Comparison of ENCODE assay signal across 8 cellular contexts in the genomic region with DNA sequence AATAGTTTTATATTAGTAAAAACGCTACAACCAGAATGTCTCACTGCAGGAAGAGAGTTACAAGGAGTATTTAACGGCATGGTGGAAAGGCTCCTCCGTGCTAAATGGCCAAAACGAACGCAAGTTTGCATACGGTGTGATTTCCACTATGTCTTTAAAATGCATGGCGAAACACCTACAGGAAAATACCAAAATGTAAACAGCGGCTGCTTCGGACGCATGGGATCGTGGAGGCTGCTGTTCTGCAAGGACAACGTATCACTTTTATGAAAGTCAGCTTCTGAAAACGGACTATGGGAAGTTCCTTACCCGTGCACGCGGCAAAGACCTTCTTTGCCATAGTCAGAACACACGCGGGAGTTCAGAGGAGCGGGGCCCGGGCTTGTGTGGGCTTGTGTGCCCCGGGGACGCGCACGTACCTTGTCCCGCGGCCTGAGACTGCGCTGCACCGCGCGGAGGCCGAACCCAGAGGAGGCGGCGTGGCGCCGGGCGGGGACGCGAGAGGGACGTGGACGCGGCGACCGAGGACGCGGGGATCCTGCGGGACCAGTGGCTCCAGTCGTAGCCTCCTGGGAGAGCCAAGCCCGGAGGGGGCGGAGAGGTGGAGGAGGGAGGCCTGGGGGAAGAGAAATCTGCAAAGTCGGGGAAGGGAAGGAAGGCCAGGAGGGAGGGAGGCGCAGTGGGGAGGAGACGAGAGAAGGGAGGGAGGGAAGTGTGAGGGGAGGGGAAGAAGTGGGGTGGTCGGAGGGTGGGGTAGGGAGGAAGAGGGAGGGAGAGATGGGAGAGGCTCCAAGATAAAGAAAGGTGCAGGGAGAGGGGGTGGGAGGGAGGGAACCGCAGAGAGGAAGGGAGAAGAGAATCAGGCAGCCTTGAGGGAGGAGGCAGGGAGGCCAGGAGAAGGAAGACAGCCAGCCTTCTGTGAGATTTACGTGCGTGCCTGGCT. TPM values are rescaled to one million over a fixed set of nuclear protein-coding genes. Genes with fewer than 3 reads are reported as not detected.
A peak's percentile ranks its signal among the peaks of the same experiment; 100 is the strongest.
DNase-seq lines count a peak whose midpoint lies in the region; ATAC-seq, FAIRE-seq and TF ChIP-seq lines count a peak whose summit lies in the region.

A gene (minus strand): TSS at position 697 of the 943 bp plus-strand sequence. CDS start 17,140 bp downstream, outside the sequence.

- H3K27me3 ChIP-seq in gastrocnemius medialis: no peaks in the 10 kb centered on the region
- no peaks in the 10 kb centered on the region for H3K27me3 ChIP-seq in SJCRH30

- peak within 1 kb of the TSS; percentile 85 for H3K4me3 Mint-ChIP-seq in MCF 10A (ENCODE audit: unreplicated experiment)

- no peak for TF ChIP-seq POLR2A in gastrocnemius medialis (IDR thresholded peaks at IDR 0.05)

- H3K4me1 ChIP-seq in gastrocnemius medialis (peaks cover 66 to 67% of the 10 kb centered on the region in 2 donors), SJCRH30 (no peaks in the 10 kb centered on the region)

- no peak for TF ChIP-seq CTCF in MCF 10A (IDR thresholded peaks at IDR 0.05; ENCODE audit: unreplicated experiment)
- TF ChIP-seq CTCF in gastrocnemius medialis (IDR thresholded peaks at IDR 0.05 in 4 of 5, conservative IDR thresholded peaks at IDR 0.05 in 1 of 5): no peak

- POLR2A ChIA-PET in MCF 10A (lab: Yijun Ruan, JAX): interaction anchor here (0.6 to 6.7 kb wide), 15 partner anchors 18 to 1494 kb away, joined by 3 to 226 read pairs (median 4); a partner anchor contains a TSS

- peaks cover 6% of the 10 kb centered on the region for H3K36me3 Mint-ChIP-seq in MCF 10A (ENCODE audit: insufficient read depth, unreplicated experiment)

- FAIRE-seq in HTR-8/SVneo (lab: Jason Lieb, UNC): peak; percentile 42

- H3K27me3 Mint-ChIP-seq in MCF 10A (ENCODE audit: insufficient read depth, unreplicated experiment): no peaks in the 10 kb centered on the region

- peak within 1 kb of the TSS; percentile 86 for H3K27ac Mint-ChIP-seq in MCF 10A (ENCODE audit: low read depth, unreplicated experiment)

- TSS peak; percentile 21 for BruUV-seq in MCF 10A (replicated peaks; lab: Mats Ljungman, UMichigan)

- H3K4me1 Mint-ChIP-seq in MCF 10A (ENCODE audit: insufficient read depth, unreplicated experiment): peaks cover 52% of the 10 kb centered on the region

- H3K9me3 Mint-ChIP-seq in MCF 10A (ENCODE audit: unreplicated experiment): no peaks in the 10 kb centered on the region

- CTCF ChIA-PET in MCF 10A (lab: Yijun Ruan, JAX): interaction anchor here (0.6 to 1.5 kb wide), 4 partner anchors 15 to 46 kb away, joined by 3 to 6 read pairs (median 5); a partner anchor contains a TSS

- in situ Hi-C loops in gastrocnemius medialis (cut with MboI; ENCODE audit: low sequenced_read_pairs in 4 of 4): no loop called here

- H3K9me3 ChIP-seq in gastrocnemius medialis (no peaks in the 10 kb centered on the region), SJCRH30 (replicated peaks) (no peaks in the 10 kb centered on the region)

- H3K36me3 ChIP-seq in gastrocnemius medialis (no peaks in the 10 kb centered on the region), SJCRH30 (no peaks in the 10 kb centered on the region)

- H3K27ac ChIP-seq in gastrocnemius medialis (peak within 1 kb of the TSS; percentile 91 to 98 (median 94)), SJCRH30 (no peak within 1 kb of the TSS)

- intact Hi-C loops in MCF 10A (cut with micrococcal nuclease): no loop called here
- intact Hi-C loops in gastrocnemius medialis (cut with DNase I; ENCODE audit: low total_unique reads): no loop called here

- H3K4me3 ChIP-seq in gastrocnemius medialis (peak within 1 kb of the TSS; percentile 56 to 70 (median 64)), SJCRH30 (no peak within 1 kb of the TSS)

- ATAC-seq in GM21423 (IDR thresholded peaks at IDR 0.05; ENCODE audit: unreplicated experiment) (peak; percentile 67), gastrocnemius medialis (peak; percentile 33 to 40)

- DNase-seq in EL (peak; percentile 68), HTR-8/SVneo (ENCODE audit: insufficient read length, low spot score) (peak; percentile 49), RPMI7951 (ENCODE audit: low read depth) (peak; percentile 63), MCF 10A (ENCODE audit: unreplicated experiment) (peak; percentile 85), iPS-NIHi11 (ENCODE audit: low spot score) (peak; percentile 75), gastrocnemius medialis (peak in 1 of 2 donors; percentile 40), SJCRH30 (no peak)

RNA-seq across cellular contexts. Expression of the gene that starts here (rescaled TPM):
- total RNA-seq in RPMI7951 (2014; rRNA removed; shearing (Covaris generic)): 4.0 and 4.1 TPM in 2 replicates
- total RNA-seq in MCF 10A (2022) (17.6 and 24.9 TPM in 2 replicates), gastrocnemius medialis (10 to 100 TPM in 3 of 4 donors, 1 to 10 TPM in 1; 7.8 to 46.7 (median 35.6) TPM)
- total RNA-seq in SJCRH30 (2014; rRNA removed; shearing (Covaris generic)): not detected in 2 replicates

Comparison
In these comparisons a context has a peak if more than half of its experiments do, and no peak if none do; other contexts are left out.
1. DNase-seq: peak in EL (single experiment), HTR-8/SVneo (single experiment), RPMI7951 (single experiment), MCF 10A (single experiment) and iPS-NIHi11 (single experiment); none in SJCRH30 (0 of 2).